ENCODE assay signal across 8 cellular contexts in the genomic region with DNA sequence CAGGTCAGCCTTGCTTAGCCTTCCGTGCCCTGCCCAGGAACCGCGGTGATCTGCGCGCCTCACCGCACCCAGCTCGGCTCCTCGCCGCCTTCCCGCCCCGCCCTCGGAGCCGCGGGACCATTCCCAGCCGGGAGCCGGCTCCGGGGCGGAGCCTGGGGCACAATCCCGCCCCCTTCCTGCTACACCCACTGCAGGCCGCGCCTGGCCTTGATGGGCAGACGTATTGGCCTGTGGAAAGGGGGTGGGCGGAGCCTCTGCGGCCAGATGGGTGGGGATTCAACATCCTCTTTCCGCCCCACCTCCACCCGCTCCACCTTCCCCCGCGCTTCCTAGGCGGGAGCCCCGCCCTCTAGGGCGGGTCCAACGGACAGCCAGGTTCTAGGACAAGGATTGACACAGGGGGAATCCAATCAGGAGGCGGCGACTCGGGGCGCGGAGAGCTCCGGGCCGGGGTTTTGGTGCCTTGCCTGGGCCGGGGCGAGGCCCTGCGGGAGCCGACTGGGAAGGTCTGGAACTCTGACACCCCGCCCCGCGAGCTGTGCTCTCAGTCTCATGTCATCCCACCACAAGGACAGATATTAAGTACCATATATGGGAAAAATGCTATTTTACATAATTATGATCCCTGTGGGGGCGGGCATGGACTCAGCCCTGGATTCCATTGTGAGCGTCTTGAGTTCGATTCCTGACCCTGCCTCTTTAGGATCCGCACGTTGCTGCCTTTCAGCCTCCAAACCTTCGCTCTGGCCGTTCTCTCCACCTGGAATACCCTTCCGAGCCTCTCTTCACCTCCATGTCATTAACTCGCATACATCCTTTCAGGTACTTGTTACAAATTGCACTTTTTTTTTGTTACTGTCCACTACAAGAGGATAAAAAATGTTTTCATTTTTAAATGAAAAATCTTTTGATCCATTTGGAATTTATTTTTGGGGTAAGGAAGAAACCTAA. TPM values are rescaled to one million over a fixed set of nuclear protein-coding genes. Genes with fewer than 3 reads are reported as not detected.
DNase-seq lines count a peak whose midpoint lies in the region; ATAC-seq and TF ChIP-seq lines count a peak whose summit lies in the region.

TSS of gene MYH9 (minus strand) at position 54 of the 951 bp plus-strand sequence. CDS start 38,731 bp downstream, outside the sequence.

- peaks cover 16% of the 10 kb centered on the region; the same call in 1 of the 2 replicates for H4K20me1 ChIP-seq in OCI-LY7 (ENCODE audit: insufficient read depth, low read length)

- peak within 1 kb of the TSS; percentile 86 for H3K4me3 ChIP-seq in OCI-LY7 (ENCODE audit: low read depth, low read length, poor library complexity, severe bottlenecking)

- H3K4me1 ChIP-seq in OCI-LY7 (ENCODE audit: insufficient read depth, low read length, poor library complexity, severe bottlenecking) = peaks cover 42% of the 10 kb centered on the region

- DNase-seq in D341Med (ENCODE audit: low spot score) = peak; percentile 99
- peak; percentile 95 for DNase-seq in HuH-7.5 (ENCODE audit: low spot score)
- peak; percentile 99 for DNase-seq in OCI-LY7 (ENCODE audit: low spot score)
- DNase-seq in activated T-cell treated with anti-CD3 and anti-CD28 coated beads for 1 hour (ENCODE audit: low read depth) = peak; percentile 97
- peak; percentile 99 for DNase-seq in endothelial cell (ENCODE audit: low spot score)
- DNase-seq in mesothelial cell of epicardium (ENCODE audit: low spot score in 2 of 2, unreplicated experiment in 2 of 2) = peak; percentile 99 to 100
- DNase-seq in stimulated activated CD8-positive, alpha-beta memory T cell treated with anti-CD3 and anti-CD28 coated beads, Interleukin-15, amount 100 ng/mL, for 48 hours (ENCODE audit: low read depth in 2 of 2) = peak; percentile 99 to 100

- H3K4me1 Mint-ChIP-seq in endothelial cell (ENCODE audit: unreplicated experiment) (peaks cover 28% of the 10 kb centered on the region), mesothelial cell of epicardium (peaks cover 31% of the 10 kb centered on the region)

- peak within 1 kb of the TSS; percentile 97 for H2AFZ ChIP-seq in OCI-LY7 (ENCODE audit: low read length)

- H3K27ac ChIP-seq in OCI-LY7 (ENCODE audit: low read depth, low read length, poor library complexity, severe bottlenecking) = peak within 1 kb of the TSS; percentile 93

- peaks cover 14% of the 10 kb centered on the region for H3K27me3 Mint-ChIP-seq in endothelial cell (ENCODE audit: unreplicated experiment)
- no peaks in the 10 kb centered on the region for H3K27me3 Mint-ChIP-seq in mesothelial cell of epicardium (ENCODE audit: low read depth)

- peak within 1 kb of the TSS; percentile 100 for H3K4me2 ChIP-seq in OCI-LY7 (ENCODE audit: low read length)

- H3K36me3 Mint-ChIP-seq in endothelial cell (ENCODE audit: low read depth, unreplicated experiment) (peaks cover 13% of the 10 kb centered on the region), mesothelial cell of epicardium (peaks cover 2% of the 10 kb centered on the region)

- POLR2A ChIA-PET in OCI-LY7 (lab: Charles Lee) = interaction anchor here (0.6 to 1.4 kb wide), 5 partner anchors 10 to 66 kb away, joined by 3 to 8 read pairs (median 3); no protein-coding TSS in a partner anchor

- ATAC-seq in GM21515 (IDR thresholded peaks at IDR 0.05; ENCODE audit: unreplicated experiment) = peak; percentile 71

- intact Hi-C loops in OCI-LY7 (cut with micrococcal nuclease; ENCODE audit: unreplicated experiment) = loop anchor here (2.0 to 5.0 kb wide), 5 partner anchors 17 to 371 kb away; no protein-coding TSS in a partner anchor

- H3K9me3 Mint-ChIP-seq in endothelial cell (ENCODE audit: unreplicated experiment) = peaks cover 5% of the 10 kb centered on the region
- no peaks in the 10 kb centered on the region for H3K9me3 Mint-ChIP-seq in mesothelial cell of epicardium

- peak within 1 kb of the TSS; percentile 98 for H3K4me3 Mint-ChIP-seq in endothelial cell (ENCODE audit: unreplicated experiment)
- H3K4me3 Mint-ChIP-seq in mesothelial cell of epicardium = peak within 1 kb of the TSS; percentile 91

- H3K9me2 ChIP-seq in OCI-LY7 (ENCODE audit: insufficient read depth, low read length) = no peaks in the 10 kb centered on the region

- H3K79me2 ChIP-seq in OCI-LY7 (ENCODE audit: insufficient read depth, low read depth, low read length) = peaks cover 54% of the 10 kb centered on the region

- H3K27ac Mint-ChIP-seq in endothelial cell (ENCODE audit: unreplicated experiment) (peak within 1 kb of the TSS; percentile 88), mesothelial cell of epicardium (peak within 1 kb of the TSS; percentile 98)

- H3K9me3 ChIP-seq in OCI-LY7 (ENCODE audit: low read length) = no peaks in the 10 kb centered on the region

- TF ChIP-seq CTCF in OCI-LY7 (conservative IDR thresholded peaks at IDR 0.05; ENCODE audit: low read length) (no peak), endothelial cell (IDR thresholded peaks at IDR 0.05; ENCODE audit: unreplicated experiment) (no peak), mesothelial cell of epicardium (IDR thresholded peaks at IDR 0.05; ENCODE audit: unreplicated experiment) (no peak)

- CTCF ChIA-PET in OCI-LY7 (lab: Charles Lee; ENCODE audit: unreplicated experiment) = interaction anchor here (1.0 kb wide), 1 partner anchor 57 kb away, joined by 3 read pairs; no protein-coding TSS in a partner anchor

- H3K36me3 ChIP-seq in OCI-LY7 (ENCODE audit: insufficient read depth, low read length) = peaks cover 25% of the 10 kb centered on the region; the same call in 1 of the 2 replicates

- BruUV-seq in OCI-LY7 (replicated peaks; lab: Mats Ljungman, UMichigan) = no TSS peak

RNA-seq across cellular contexts. Expression of gene MYH9, which starts in this region (rescaled TPM):
- 112 and 133 TPM in 2 replicates for total RNA-seq in OCI-LY7 (2014; rRNA removed; shearing (Covaris generic))
- 213 and 223 TPM in 2 replicates for total RNA-seq in OCI-LY7 (2022)
- 931 TPM for total RNA-seq in endothelial cell (ENCODE audit: unreplicated experiment)
- total RNA-seq in mesothelial cell of epicardium = 321 to 346 TPM (median 341 TPM) in 3 replicates

Comparison
In these comparisons a context has a peak if more than half of its experiments do, and no peak if none do; other contexts are left out.
1. Peak in every context shown above with its lines: DNase-seq, ATAC-seq, H3K4me3 ChIP-seq and H3K27ac ChIP-seq.